ENCODE assay signal across 22 cellular contexts in genomic region chr10:20274580-20274979, GRCh38.
"Had no signal": no experiment of that assay in that cellular context is flagged by ENCODE, and none has a peak within 500 bp of the region (broad histone marks: within the 10 kb centered on the region; RNA-seq: fewer than 3 reads in every experiment).

No MANE protein-coding gene starts in this region.

- H3K4me1 ChIP-seq: gastroesophageal sphincter, heart left ventricle, prostate gland, right atrium auricular region, tibial artery had no signal

- H3K4me3 ChIP-seq: cardiac muscle cell, gastroesophageal sphincter, heart left ventricle, ovary, prostate gland, right atrium auricular region, tibial artery had no signal

- ATAC-seq: activated CD4-positive, alpha-beta T cell treated with anti-CD3 and anti-CD28 coated beads for 36 hours; activated T-cell treated with anti-CD3 and anti-CD28 coated beads, Interleukin-2, amount 50 U/mL, for 4 hours; esophagus mucosa; gastroesophageal sphincter; heart left ventricle; left ventricle myocardium superior; natural killer cell treated with Interleukin-12 subunit alpha and Interleukin-12 subunit beta and Interleukin-15 and Interleukin-18, amount 100 ng/mL, for 72 hours had no signal

- FAIRE-seq: islet of Langerhans had no signal

- H3K36me3 ChIP-seq: cardiac muscle cell, neutrophil, ovary, prostate gland, right atrium auricular region had no signal

- H3K9me3 ChIP-seq: gastroesophageal sphincter, heart left ventricle, neutrophil, ovary, prostate gland, right atrium auricular region, tibial artery had no signal

- H3K27me3 ChIP-seq: cardiac muscle cell, gastroesophageal sphincter, heart left ventricle, neutrophil, ovary, right atrium auricular region, tibial artery had no signal

- H3K27ac ChIP-seq: cardiac muscle cell, gastroesophageal sphincter, heart left ventricle, neutrophil, ovary, prostate gland, right atrium auricular region, tibial artery had no signal

- DNase-seq: activated CD4-positive, alpha-beta T cell treated with anti-CD3 and anti-CD28 coated beads for 36 hours; activated CD4-positive, alpha-beta T cell treated with anti-CD3 and anti-CD28 coated beads, Interleukin-2, amount 50 U/mL, for 4 hours; activated CD8-positive, alpha-beta memory T cell treated with anti-CD3 and anti-CD28 coated beads for 24 hours; activated CD8-positive, alpha-beta memory T cell treated with anti-CD3 and anti-CD28 coated beads, Interleukin-2, amount 50 U/mL, for 48 hours; activated naive CD4-positive, alpha-beta T cell treated with Interleukin-2 at 50 U/mL for 16 hours; activated naive CD8-positive, alpha-beta T cell treated with anti-CD3 and anti-CD28 coated beads for 36 hours; activated T-cell treated with anti-CD3 and anti-CD28 coated beads, Interleukin-2, amount 50 U/mL, for 4 hours; amniotic stem cell; effector CD4-positive, alpha-beta T cell; heart left ventricle; left ventricle myocardium superior; ovary; T-helper 2 cell; tibial artery had no signal
